26 cellular contexts compared by ENCODE assay signal in genomic region chr14:86143248-86143647, GRCh38.
"Had no signal": no experiment of that assay in that cellular context is flagged by ENCODE, and none has a peak within 500 bp of the region (broad histone marks: within the 10 kb centered on the region; RNA-seq: fewer than 3 reads in every experiment).

No MANE protein-coding gene starts in this region.

- H3K36me3 ChIP-seq: stomach, suprapubic skin, thoracic aorta, thyroid gland, tibial artery, tibial nerve, transverse colon, upper lobe of left lung, upper lobe of right lung, uterus, vagina had no signal

- DNase-seq: stimulated activated CD4-positive, alpha-beta T cell treated with anti-CD3 and anti-CD28 coated beads, Interleukin-2, amount 100 ng/mL, for 48 hours; stimulated activated CD4-positive, alpha-beta T cell treated with anti-CD3 and anti-CD28 coated beads, Interleukin-4, amount 100 ng/mL, for 1 hour; stimulated activated CD4-positive, alpha-beta T cell treated with anti-CD3 and anti-CD28 coated beads, Interleukin-4, amount 100 ng/mL, for 24 hours; stimulated activated CD4-positive, alpha-beta T cell treated with anti-CD3 and anti-CD28 coated beads, Interleukin-4, amount 100 ng/mL, for 4 hours; stimulated activated CD8-positive, alpha-beta memory T cell treated with anti-CD3 and anti-CD28 coated beads, Interleukin-4, amount 100 ng/mL, for 48 hours; stimulated activated naive B cell treated with anti-CD40 and anti-IgM and Interleukin-4, amounts not matched to agents 10 μg/mL and 1 μg/mL and 100 μg/mL, for 72 hours; stimulated activated naive CD4-positive, alpha-beta T cell; stimulated activated naive CD4-positive, alpha-beta T cell treated with Interleukin-2 at 50 U/mL for 16 hours; stimulated activated naive CD8-positive, alpha-beta T cell treated with anti-CD3 and anti-CD28 coated beads, Interleukin-15, amount 100 ng/mL, for 72 hours; stimulated activated naive CD8-positive, alpha-beta T cell treated with anti-CD3 and anti-CD28 coated beads, Interleukin-15, Interleukin-2, amounts not matched to agents 100 U/mL and 50 U/mL, for 24 hours; stomach; substantia nigra; testis; thyroid gland; tibial artery; transverse colon; trophoblast cell; upper lobe of left lung; upper lobe of right lung; uterus had no signal

- H3K4me1 ChIP-seq: stomach, suprapubic skin, testis, thyroid gland, tibial artery, tibial nerve, transverse colon, upper lobe of left lung, upper lobe of right lung, uterus, vagina had no signal

- H3K27me3 ChIP-seq: stomach, suprapubic skin, testis, thyroid gland, tibial artery, tibial nerve, transverse colon, upper lobe of left lung, upper lobe of right lung, uterus, vagina had no signal

- H3K27ac ChIP-seq: stomach, suprapubic skin, testis, thoracic aorta, thyroid gland, tibial artery, tibial nerve, transverse colon, upper lobe of left lung, upper lobe of right lung, uterus, vagina had no signal

- H3K4me3 ChIP-seq: stomach, suprapubic skin, testis, thoracic aorta, thyroid gland, tibial artery, tibial nerve, transverse colon, upper lobe of left lung, upper lobe of right lung, uterus, vagina had no signal

- H3K9me3 ChIP-seq: stomach, testis, thoracic aorta, thyroid gland, tibial artery, tibial nerve, transverse colon, upper lobe of left lung, upper lobe of right lung, uterus, vagina had no signal

- ATAC-seq: stimulated activated effector memory CD8-positive, alpha-beta T cell treated with anti-CD3 and anti-CD28 coated beads, Interleukin-12 subunit alpha, Interleukin-12 subunit beta, amount 100 ng/mL, for 72 hours; stimulated activated memory B cell treated with anti-CD40 and anti-IgM and Interleukin-4, amounts not matched to agents 10 μg/mL and 1 μg/mL and 100 μg/mL, for 72 hours; stimulated activated naive B cell treated with anti-CD40 and anti-IgM and Interleukin-4, amounts not matched to agents 10 μg/mL and 1 μg/mL and 100 μg/mL, for 72 hours; stimulated activated naive CD8-positive, alpha-beta T cell treated with anti-CD3 and anti-CD28 coated beads, Interleukin-15, amount 100 ng/mL, for 72 hours; stimulated activated naive CD8-positive, alpha-beta T cell treated with anti-CD3 and anti-CD28 coated beads, Interleukin-15, Interleukin-2, amounts not matched to agents 100 U/mL and 50 U/mL, for 24 hours; upper lobe of right lung had no signal
